Comparison of ENCODE assay signal across 21 cellular contexts in the genomic region with DNA sequence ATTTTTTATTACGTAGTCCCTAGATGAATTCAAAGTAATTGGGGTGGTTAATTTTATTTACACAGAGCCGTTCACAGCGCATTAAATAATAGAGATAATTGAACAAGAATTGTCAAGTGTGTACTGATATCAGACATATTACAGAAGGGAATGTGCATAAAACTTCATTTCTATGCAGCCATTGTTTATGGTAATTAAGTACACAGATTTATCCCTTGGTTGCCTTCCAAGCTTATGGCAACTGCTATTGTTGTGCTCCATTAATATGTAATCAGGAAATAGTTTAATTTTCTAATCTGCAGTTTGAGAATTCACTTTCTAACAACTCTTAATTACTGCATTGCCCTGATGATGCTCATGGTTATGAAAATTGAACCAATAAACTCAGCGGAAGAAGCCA. TPM values are rescaled to one million over a fixed set of nuclear protein-coding genes. Genes with fewer than 3 reads are reported as not detected.
DNase-seq lines count a peak whose midpoint lies in the region; ATAC-seq, FAIRE-seq and TF ChIP-seq lines count a peak whose summit lies in the region.
"Had no signal": no experiment of that assay in that cellular context is flagged by ENCODE, and none has a peak within 500 bp of the region (broad histone marks: within the 10 kb centered on the region; RNA-seq: fewer than 3 reads in every experiment).

No MANE protein-coding gene starts in this region.

- intact Hi-C loops in A673 (cut with micrococcal nuclease; ENCODE audit: unreplicated experiment) (no loop called here), colonic mucosa (cut with DNase I) (no loop called here)
- intact Hi-C loops in activated naive CD4-positive, alpha-beta T cell treated with anti-CD3 and anti-CD28 coated beads for 36 hours (cut with micrococcal nuclease), result no loop called here

- FAIRE-seq in astrocyte (lab: Jason Lieb, UNC), result peak; percentile 17
- FAIRE-seq: GM12892, GM19239 had no signal

- POLR2A ChIA-PET in A673 (lab: Charles Lee; ENCODE audit: low non-redundant PET), result no interaction called here

- H3K4me1 ChIP-seq in A673 (ENCODE audit: insufficient read depth, low read length, poor library complexity, severe bottlenecking) (peaks cover 20% of the 10 kb centered on the region), astrocyte (ENCODE audit: insufficient read depth, low read length) (no peaks in the 10 kb centered on the region), colonic mucosa (no peaks in the 10 kb centered on the region)
- H3K4me1 ChIP-seq: Caco-2 had no signal

- CTCF ChIA-PET in A673 (lab: Charles Lee), result no interaction called here
- CTCF ChIA-PET in activated naive CD4-positive, alpha-beta T cell treated with anti-CD3 and anti-CD28 coated beads for 36 hours (lab: Charles Lee), result no interaction called here

- H3K4me3 Mint-ChIP-seq in astrocyte (ENCODE audit: unreplicated experiment), result no peak overlapping the region
- no peak overlapping the region for H3K4me3 Mint-ChIP-seq in activated naive CD4-positive, alpha-beta T cell treated with anti-CD3 and anti-CD28 coated beads for 36 hours
- H3K4me3 Mint-ChIP-seq: CD4-positive, alpha-beta memory T cell; GM23338; H9; HFFc6 had no signal

- H3K4me3 ChIP-seq in A673 (ENCODE audit: low read depth, low read length, poor library complexity, severe bottlenecking) (no peak overlapping the region), astrocyte (ENCODE audit: insufficient read depth, low read depth, low read length) (no peak overlapping the region), colonic mucosa (no peak overlapping the region)
- H3K4me3 ChIP-seq: A549, GM23338 had no signal

- no peaks in the 10 kb centered on the region for H3K9me3 Mint-ChIP-seq in astrocyte (ENCODE audit: unreplicated experiment)
- no peaks in the 10 kb centered on the region for H3K9me3 Mint-ChIP-seq in activated naive CD4-positive, alpha-beta T cell treated with anti-CD3 and anti-CD28 coated beads for 36 hours
- H3K9me3 Mint-ChIP-seq: CD4-positive, alpha-beta memory T cell; GM23338; H9; HFFc6 had no signal

- no peak for TF ChIP-seq CTCF in A673 (conservative IDR thresholded peaks at IDR 0.05; ENCODE audit: low read depth, low read length)
- TF ChIP-seq CTCF in astrocyte (IDR thresholded peaks at IDR 0.05; ENCODE audit: insufficient read depth, low read depth, low read length), result no peak
- no peak for TF ChIP-seq CTCF in colonic mucosa (IDR thresholded peaks at IDR 0.05)

- no peaks in the 10 kb centered on the region for H3K79me2 ChIP-seq in astrocyte (ENCODE audit: insufficient read depth, low read length)

- H3K9me3 ChIP-seq in A673 (ENCODE audit: low read depth, low read length, poor library complexity, severe bottlenecking), result no peaks in the 10 kb centered on the region
- no peaks in the 10 kb centered on the region for H3K9me3 ChIP-seq in astrocyte (ENCODE audit: insufficient read depth, low read depth, low read length)
- H3K9me3 ChIP-seq in colonic mucosa, result no peaks in the 10 kb centered on the region
- H3K9me3 ChIP-seq: A549, Caco-2 had no signal

- no peak overlapping the region for H3K4me2 ChIP-seq in astrocyte (ENCODE audit: low read length)
- H3K4me2 ChIP-seq: A549, GM23338 had no signal

- no peak overlapping the region for H3K27ac Mint-ChIP-seq in astrocyte (ENCODE audit: unreplicated experiment)
- no peak overlapping the region for H3K27ac Mint-ChIP-seq in activated naive CD4-positive, alpha-beta T cell treated with anti-CD3 and anti-CD28 coated beads for 36 hours
- H3K27ac Mint-ChIP-seq: CD4-positive, alpha-beta memory T cell; GM23338; HFFc6 had no signal

- H4K20me1 ChIP-seq in astrocyte (ENCODE audit: insufficient read depth, low read length), result no peaks in the 10 kb centered on the region

- H3K27me3 ChIP-seq in A673 (replicated peaks; ENCODE audit: insufficient read depth, low read depth, low read length, poor library complexity) (no peaks in the 10 kb centered on the region), astrocyte (ENCODE audit: insufficient read depth, low read length) (no peaks in the 10 kb centered on the region), colonic mucosa (no peaks in the 10 kb centered on the region)

- ATAC-seq in GM18517 (IDR thresholded peaks at IDR 0.05; ENCODE audit: unreplicated experiment) (no peak), GM21381 (IDR thresholded peaks at IDR 0.05; ENCODE audit: unreplicated experiment) (no peak)
- ATAC-seq: A549, GM23338, HCT116 had no signal

- no peak overlapping the region for H2AFZ ChIP-seq in astrocyte (ENCODE audit: low read depth, low read length)
- H2AFZ ChIP-seq: GM23338 had no signal

- H3K9ac ChIP-seq in astrocyte (ENCODE audit: low read length) (no peak overlapping the region), colonic mucosa (ENCODE audit: low read depth in 2 of 2, low read length in 2 of 2) (no peak overlapping the region)

- H3K36me3 ChIP-seq in A673 (ENCODE audit: insufficient read depth, low read length, poor library complexity, severe bottlenecking) (peaks cover 4% of the 10 kb centered on the region), astrocyte (ENCODE audit: insufficient read depth, low read length) (peaks cover 2% of the 10 kb centered on the region), colonic mucosa (no peaks in the 10 kb centered on the region)

- BruUV-seq in A673 (replicated peaks; lab: Mats Ljungman, UMichigan), result no TSS peak

- H3K27ac ChIP-seq in A673 (ENCODE audit: low read depth, low read length, poor library complexity, severe bottlenecking), result no peak overlapping the region
- no peak overlapping the region for H3K27ac ChIP-seq in astrocyte (ENCODE audit: low read depth, low read length)
- H3K27ac ChIP-seq in colonic mucosa, result no peak overlapping the region
- H3K27ac ChIP-seq: A549 had no signal

- peaks cover 12% of the 10 kb centered on the region for H3K4me1 Mint-ChIP-seq in astrocyte (ENCODE audit: low read depth, unreplicated experiment)
- H3K4me1 Mint-ChIP-seq in activated naive CD4-positive, alpha-beta T cell treated with anti-CD3 and anti-CD28 coated beads for 36 hours (ENCODE audit: low read depth), result no peaks in the 10 kb centered on the region
- H3K4me1 Mint-ChIP-seq: CD4-positive, alpha-beta memory T cell had no signal

- H3K27me3 Mint-ChIP-seq in astrocyte (ENCODE audit: low read depth, unreplicated experiment), result no peaks in the 10 kb centered on the region
- H3K27me3 Mint-ChIP-seq in activated naive CD4-positive, alpha-beta T cell treated with anti-CD3 and anti-CD28 coated beads for 36 hours (ENCODE audit: low read depth), result no peaks in the 10 kb centered on the region
- H3K27me3 Mint-ChIP-seq: CD4-positive, alpha-beta memory T cell had no signal

- peak; percentile 59 for DNase-seq in A673 (ENCODE audit: low spot score)
- peak; percentile 26 for DNase-seq in NCI-H1105 (lab: John Stamatoyannopoulos, UW)
- DNase-seq in NCI-H146 treated with DMSO at 0.1 percent for 48 hours (lab: John Stamatoyannopoulos, UW; ENCODE audit: unreplicated experiment), result peak; percentile 1
- DNase-seq in astrocyte (ENCODE audit: low read depth), result no peak
- DNase-seq in colonic mucosa, result no peak
- no peak for DNase-seq in activated naive CD4-positive, alpha-beta T cell treated with anti-CD3 and anti-CD28 coated beads for 36 hours
- DNase-seq: 8988T; C1 segment of cervical spinal cord; Caco-2; CD4-positive, alpha-beta memory T cell; DMS153; DND-41; H9; HFFc6 had no signal

- H3K36me3 Mint-ChIP-seq in astrocyte (ENCODE audit: low read depth, unreplicated experiment), result peaks cover 2% of the 10 kb centered on the region
- peaks cover 6% of the 10 kb centered on the region for H3K36me3 Mint-ChIP-seq in activated naive CD4-positive, alpha-beta T cell treated with anti-CD3 and anti-CD28 coated beads for 36 hours (ENCODE audit: low read depth)

RNA-seq across cellular contexts. Expression of gene OTX1, which starts 47.3 kb away (rescaled TPM):
- total RNA-seq in A673 (2021), result 1.1 and 2.1 TPM in 2 replicates
- total RNA-seq in astrocyte, result 0.30 TPM in 1 of 2 replicates, not detected in the other
- total RNA-seq in colonic mucosa, result not detected
- total RNA-seq in activated naive CD4-positive, alpha-beta T cell treated with anti-CD3 and anti-CD28 coated beads for 36 hours, result not detected
- total RNA-seq: CD4-positive, alpha-beta memory T cell had no signal

Comparison
In these comparisons a context has a peak if more than half of its experiments do, and no peak if none do; other contexts are left out.
1. DNase-seq: peak in A673 (single experiment), NCI-H1105 (single experiment) and NCI-H146 treated with DMSO at 0.1 percent for 48 hours (single experiment); none in astrocyte (single experiment), colonic mucosa (single experiment) and activated naive CD4-positive, alpha-beta T cell treated with anti-CD3 and anti-CD28 coated beads for 36 hours (single experiment).